ENCODE assay signal across 1 cellular context in genomic region chr11:95985174-95985808, GRCh38.
TF ChIP-seq lines count a peak whose summit lies in the region.

No MANE protein-coding gene starts in this region.

TF ChIP-seq in K562, 482 proteins besides CTCF, POLR2A, EP300 and RAD21 (continued from another document and continues in another):
- TF ChIP-seq HES1 (IDR thresholded peaks at IDR 0.05; ENCODE audit: low read depth) (0 out of 2 replicates have a peak, but pooled peaks have one; percentile 21), MAFF (IDR thresholded peaks at IDR 0.05; ENCODE audit: low read length) (peak; percentile 92), NONO (IDR thresholded peaks at IDR 0.05; ENCODE audit: low read depth in 2 of 2, low read length in 1 of 2) (no peak), SMARCE1 (IDR thresholded peaks at IDR 0.05) (peak; percentile 55; the same call in 1 of the 2 replicates), KHSRP (IDR thresholded peaks at IDR 0.05) (no peak), NUFIP1 (IDR thresholded peaks at IDR 0.05; ENCODE audit: partially characterized antibody) (no peak), NFRKB (IDR thresholded peaks at IDR 0.05; ENCODE audit: low read depth) (no peak), ZNF232 (CRISPR knock-in tag; IDR thresholded peaks at IDR 0.05) (no peak), ZNF717 (CRISPR knock-in tag; IDR thresholded peaks at IDR 0.05) (no peak), CEBPB (tag; IDR thresholded peaks at IDR 0.05) (peak; percentile 87), ZBTB40 (IDR thresholded peaks at IDR 0.05) (no peak), ZBTB40 (CRISPR knock-in tag; IDR thresholded peaks at IDR 0.05) (no peak), DPF2 (IDR thresholded peaks at IDR 0.05) (peak; percentile 61; the same call in 1 of the 2 replicates), SMAD4 (CRISPR knock-in tag; conservative IDR thresholded peaks at IDR 0.05) (no peak; the same call in 1 of the 2 replicates), PTBP1 (IDR thresholded peaks at IDR 0.05; ENCODE audit: low read depth, low read length) (no peak), ETS1 (conservative IDR thresholded peaks at IDR 0.05; ENCODE audit: control insufficient read depth, low read depth, low read length) (no peak), MYC (IDR thresholded peaks at IDR 0.05; ENCODE audit: low read depth, low read length) (0 out of 2 replicates have a peak, but pooled peaks have one; percentile 10), MYC (CRISPR knock-in tag; IDR thresholded peaks at IDR 0.05; ENCODE audit: borderline replicate concordance, low read depth) (no peak), ZNF347 (CRISPR knock-in tag; IDR thresholded peaks at IDR 0.05; ENCODE audit: low read depth) (no peak), NKRF (IDR thresholded peaks at IDR 0.05; ENCODE audit: borderline replicate concordance) (no peak), BRF1 (IDR thresholded peaks at IDR 0.05; ENCODE audit: borderline replicate concordance, extremely low read depth, insufficient read length) (no peak), PHF8 (IDR thresholded peaks at IDR 0.05; ENCODE audit: borderline replicate concordance, low read length) (no peak), ZNF133 (CRISPR knock-in tag; IDR thresholded peaks at IDR 0.05) (no peak), ZNF224 (CRISPR knock-in tag; IDR thresholded peaks at IDR 0.05) (no peak), EZH2 (IDR thresholded peaks at IDR 0.05; ENCODE audit: borderline replicate concordance, low read depth, low read length) (no peak), MYNN (IDR thresholded peaks at IDR 0.05) (no peak), MYNN (CRISPR knock-in tag; IDR thresholded peaks at IDR 0.05) (no peak), ZNF318 (IDR thresholded peaks at IDR 0.05; ENCODE audit: borderline replicate concordance in 1 of 2, low read depth in 1 of 2) (no peak), ZNF134 (CRISPR knock-in tag; conservative IDR thresholded peaks at IDR 0.05) (no peak), LEF1 (IDR thresholded peaks at IDR 0.05) (peak; percentile 22; the same call in 1 of the 2 replicates), KDM2B (CRISPR knock-in tag; IDR thresholded peaks at IDR 0.05) (no peak), L3MBTL2 (IDR thresholded peaks at IDR 0.05) (no peak), E2F6 (IDR thresholded peaks at IDR 0.05; ENCODE audit: borderline replicate concordance in 1 of 2, extremely low read depth in 1 of 2, insufficient read depth in 1 of 2, insufficient read length in 1 of 2, low read depth in 1 of 2, low read length in 1 of 2, poor library complexity in 1 of 2, severe bottlenecking in 1 of 2) (no peak), ARNT (IDR thresholded peaks at IDR 0.05) (no peak), ZNF644 (tag; IDR thresholded peaks at IDR 0.05; ENCODE audit: low read depth) (0 out of 2 replicates have a peak, but pooled peaks have one; percentile 72), MTA1 (IDR thresholded peaks at IDR 0.05; ENCODE audit: borderline replicate concordance) (no peak), TEAD4 (IDR thresholded peaks at IDR 0.05; ENCODE audit: low read length) (0 out of 2 replicates have a peak, but pooled peaks have one; percentile 4), TEAD4 (CRISPR knock-in tag; IDR thresholded peaks at IDR 0.05; ENCODE audit: borderline replicate concordance) (no peak), CCNT2 (IDR thresholded peaks at IDR 0.05; ENCODE audit: borderline replicate concordance, extremely low read depth, insufficient read length, low read depth, low read length) (no peak), ZNF124 (CRISPR knock-in tag; IDR thresholded peaks at IDR 0.05) (no peak), U2AF2 (optimal IDR thresholded peaks at IDR 0.05; ENCODE audit: low read depth, low read length) (no peak), PML (IDR thresholded peaks at IDR 0.05; ENCODE audit: low read length) (no peak)
